Comparison of ENCODE assay signal across 1 cellular context in the genomic region with DNA sequence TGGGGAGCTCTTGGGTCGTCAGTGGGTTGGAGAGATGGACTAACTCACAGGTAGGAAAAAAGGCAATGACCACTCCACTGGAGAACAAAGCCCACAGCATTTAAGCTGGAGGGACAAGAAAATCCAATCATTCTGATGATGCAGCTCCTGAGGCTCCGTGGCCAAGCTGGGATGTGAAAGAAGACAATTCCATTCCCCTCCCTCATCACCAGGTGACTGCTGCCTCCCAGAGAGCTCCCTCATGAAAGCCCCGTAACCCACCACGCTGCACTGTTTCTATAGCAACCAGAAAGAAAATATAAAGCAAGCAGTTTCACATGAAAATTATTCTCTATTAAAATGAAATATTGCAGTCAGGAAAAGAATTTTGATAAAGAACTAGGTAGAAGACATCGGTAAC.
TF ChIP-seq lines count a peak whose summit lies in the region.

No MANE protein-coding gene starts in this region.

TF ChIP-seq in GM23338, 12 proteins besides CTCF, POLR2A, EP300 and RAD21:
- no peak for TF ChIP-seq EZH2phosphoT487 (IDR thresholded peaks at IDR 0.05; ENCODE audit: unreplicated experiment)
- no peak for TF ChIP-seq ZNF331 (CRISPR knock-in tag; IDR thresholded peaks at IDR 0.05; ENCODE audit: low read depth)
- TF ChIP-seq ZNF114 (CRISPR knock-in tag; IDR thresholded peaks at IDR 0.05) = no peak
- TF ChIP-seq CREB1 (CRISPR knock-in tag; IDR thresholded peaks at IDR 0.05; ENCODE audit: low read depth) = no peak
- TF ChIP-seq, protein P1, sequence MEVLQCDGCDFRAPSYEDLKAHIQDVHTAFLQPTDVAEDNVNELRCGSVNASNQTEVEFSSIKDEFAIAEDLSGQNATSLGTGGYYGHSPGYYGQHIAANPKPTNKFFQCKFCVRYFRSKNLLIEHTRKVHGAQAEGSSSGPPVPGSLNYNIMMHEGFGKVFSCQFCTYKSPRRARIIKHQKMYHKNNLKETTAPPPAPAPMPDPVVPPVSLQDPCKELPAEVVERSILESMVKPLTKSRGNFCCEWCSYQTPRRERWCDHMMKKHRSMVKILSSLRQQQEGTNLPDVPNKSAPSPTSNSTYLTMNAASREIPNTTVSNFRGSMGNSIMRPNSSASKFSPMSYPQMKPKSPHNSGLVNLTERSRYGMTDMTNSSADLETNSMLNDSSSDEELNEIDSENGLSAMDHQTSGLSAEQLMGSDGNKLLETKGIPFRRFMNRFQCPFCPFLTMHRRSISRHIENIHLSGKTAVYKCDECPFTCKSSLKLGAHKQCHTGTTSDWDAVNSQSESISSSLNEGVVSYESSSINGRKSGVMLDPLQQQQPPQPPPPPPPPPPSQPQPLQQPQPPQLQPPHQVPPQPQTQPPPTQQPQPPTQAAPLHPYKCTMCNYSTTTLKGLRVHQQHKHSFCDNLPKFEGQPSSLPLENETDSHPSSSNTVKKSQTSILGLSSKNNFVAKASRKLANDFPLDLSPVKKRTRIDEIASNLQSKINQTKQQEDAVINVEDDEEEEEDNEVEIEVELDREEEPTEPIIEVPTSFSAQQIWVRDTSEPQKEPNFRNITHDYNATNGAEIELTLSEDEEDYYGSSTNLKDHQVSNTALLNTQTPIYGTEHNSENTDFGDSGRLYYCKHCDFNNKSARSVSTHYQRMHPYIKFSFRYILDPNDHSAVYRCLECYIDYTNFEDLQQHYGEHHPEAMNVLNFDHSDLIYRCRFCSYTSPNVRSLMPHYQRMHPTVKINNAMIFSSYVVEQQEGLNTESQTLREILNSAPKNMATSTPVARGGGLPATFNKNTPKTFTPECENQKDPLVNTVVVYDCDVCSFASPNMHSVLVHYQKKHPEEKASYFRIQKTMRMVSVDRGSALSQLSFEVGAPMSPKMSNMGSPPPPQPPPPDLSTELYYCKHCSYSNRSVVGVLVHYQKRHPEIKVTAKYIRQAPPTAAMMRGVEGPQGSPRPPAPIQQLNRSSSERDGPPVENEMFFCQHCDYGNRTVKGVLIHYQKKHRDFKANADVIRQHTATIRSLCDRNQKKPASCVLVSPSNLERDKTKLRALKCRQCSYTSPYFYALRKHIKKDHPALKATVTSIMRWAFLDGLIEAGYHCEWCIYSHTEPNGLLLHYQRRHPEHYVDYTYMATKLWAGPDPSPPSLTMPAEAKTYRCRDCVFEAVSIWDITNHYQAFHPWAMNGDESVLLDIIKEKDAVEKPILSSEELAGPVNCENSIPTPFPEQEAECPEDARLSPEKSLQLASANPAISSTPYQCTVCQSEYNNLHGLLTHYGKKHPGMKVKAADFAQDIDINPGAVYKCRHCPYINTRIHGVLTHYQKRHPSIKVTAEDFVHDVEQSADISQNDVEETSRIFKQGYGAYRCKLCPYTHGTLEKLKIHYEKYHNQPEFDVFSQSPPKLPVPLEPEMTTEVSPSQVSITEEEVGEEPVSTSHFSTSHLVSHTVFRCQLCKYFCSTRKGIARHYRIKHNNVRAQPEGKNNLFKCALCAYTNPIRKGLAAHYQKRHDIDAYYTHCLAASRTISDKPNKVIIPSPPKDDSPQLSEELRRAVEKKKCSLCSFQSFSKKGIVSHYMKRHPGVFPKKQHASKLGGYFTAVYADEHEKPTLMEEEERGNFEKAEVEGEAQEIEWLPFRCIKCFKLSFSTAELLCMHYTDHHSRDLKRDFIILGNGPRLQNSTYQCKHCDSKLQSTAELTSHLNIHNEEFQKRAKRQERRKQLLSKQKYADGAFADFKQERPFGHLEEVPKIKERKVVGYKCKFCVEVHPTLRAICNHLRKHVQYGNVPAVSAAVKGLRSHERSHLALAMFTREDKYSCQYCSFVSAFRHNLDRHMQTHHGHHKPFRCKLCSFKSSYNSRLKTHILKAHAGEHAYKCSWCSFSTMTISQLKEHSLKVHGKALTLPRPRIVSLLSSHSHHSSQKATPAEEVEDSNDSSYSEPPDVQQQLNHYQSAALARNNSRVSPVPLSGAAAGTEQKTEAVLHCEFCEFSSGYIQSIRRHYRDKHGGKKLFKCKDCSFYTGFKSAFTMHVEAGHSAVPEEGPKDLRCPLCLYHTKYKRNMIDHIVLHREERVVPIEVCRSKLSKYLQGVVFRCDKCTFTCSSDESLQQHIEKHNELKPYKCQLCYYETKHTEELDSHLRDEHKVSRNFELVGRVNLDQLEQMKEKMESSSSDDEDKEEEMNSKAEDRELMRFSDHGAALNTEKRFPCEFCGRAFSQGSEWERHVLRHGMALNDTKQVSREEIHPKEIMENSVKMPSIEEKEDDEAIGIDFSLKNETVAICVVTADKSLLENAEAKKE (CRISPR knock-in tag; IDR thresholded peaks at IDR 0.05) = no peak
- TF ChIP-seq EZH2 (IDR thresholded peaks at IDR 0.05; ENCODE audit: low read depth, unreplicated experiment) = no peak
- TF ChIP-seq STAT1 (IDR thresholded peaks at IDR 0.05; ENCODE audit: unreplicated experiment) = no peak
- no peak for TF ChIP-seq POLR2AphosphoS5 (IDR thresholded peaks at IDR 0.05; ENCODE audit: low read depth)
- no peak for TF ChIP-seq JUNB (IDR thresholded peaks at IDR 0.05; ENCODE audit: unreplicated experiment)
- TF ChIP-seq NANOG (IDR thresholded peaks at IDR 0.05; ENCODE audit: borderline replicate concordance) = no peak
